ENCODE assay signal across 19 cellular contexts in genomic region chr3:105996781-105997180, GRCh38.
"Had no signal": no experiment of that assay in that cellular context is flagged by ENCODE, and none has a peak within 500 bp of the region (broad histone marks: within the 10 kb centered on the region; RNA-seq: fewer than 3 reads in every experiment).

No MANE protein-coding gene starts in this region.

- H3K27me3 ChIP-seq: brain microvascular endothelial cell, left lung, sigmoid colon, spleen, testis, upper lobe of left lung had no signal

- H3K4me1 Mint-ChIP-seq: activated T-helper 17 cell treated with anti-CD3 and anti-CD28 coated beads, Interleukin-2, amount 50 U/mL, for 72 hours; stimulated activated memory B cell treated with anti-CD40 and anti-IgM and Interleukin-4, amounts not matched to agents 10 μg/mL and 1 μg/mL and 100 μg/mL, for 72 hours had no signal

- H3K4me3 Mint-ChIP-seq: activated naive CD8-positive, alpha-beta T cell treated with anti-CD3 and anti-CD28 coated beads for 36 hours; activated T-helper 17 cell treated with anti-CD3 and anti-CD28 coated beads, Interleukin-2, amount 50 U/mL, for 72 hours; stimulated activated memory B cell treated with anti-CD40 and anti-IgM and Interleukin-4, amounts not matched to agents 10 μg/mL and 1 μg/mL and 100 μg/mL, for 72 hours had no signal

- ATAC-seq: activated T-helper 17 cell treated with anti-CD3 and anti-CD28 coated beads, Interleukin-2, amount 50 U/mL, for 72 hours; stimulated activated memory B cell treated with anti-CD40 and anti-IgM and Interleukin-4, amounts not matched to agents 10 μg/mL and 1 μg/mL and 100 μg/mL, for 72 hours had no signal

- H3K27me3 Mint-ChIP-seq: activated naive CD8-positive, alpha-beta T cell treated with anti-CD3 and anti-CD28 coated beads for 36 hours; activated T-helper 17 cell treated with anti-CD3 and anti-CD28 coated beads, Interleukin-2, amount 50 U/mL, for 72 hours; stimulated activated memory B cell treated with anti-CD40 and anti-IgM and Interleukin-4, amounts not matched to agents 10 μg/mL and 1 μg/mL and 100 μg/mL, for 72 hours had no signal

- H3K27ac ChIP-seq: sigmoid colon, spleen, testis, WERI-Rb-1 had no signal

- H3K4me1 ChIP-seq: left lung, sigmoid colon, spleen, testis, upper lobe of left lung had no signal

- H3K9me3 ChIP-seq: testis had no signal

- H3K36me3 ChIP-seq: brain microvascular endothelial cell, left lung, sigmoid colon, spleen, upper lobe of left lung, WERI-Rb-1 had no signal

- H3K27ac Mint-ChIP-seq: activated naive CD8-positive, alpha-beta T cell treated with anti-CD3 and anti-CD28 coated beads for 36 hours; activated T-helper 17 cell treated with anti-CD3 and anti-CD28 coated beads, Interleukin-2, amount 50 U/mL, for 72 hours; stimulated activated memory B cell treated with anti-CD40 and anti-IgM and Interleukin-4, amounts not matched to agents 10 μg/mL and 1 μg/mL and 100 μg/mL, for 72 hours had no signal

- H3K4me3 ChIP-seq: left lung, sigmoid colon, spleen, testis, upper lobe of left lung had no signal

- DNase-seq: activated CD4-positive, alpha-beta T cell treated with anti-CD3 and anti-CD28 coated beads, Interleukin-2, amount 50 U/mL, for 48 hours; activated naive CD4-positive, alpha-beta T cell; activated naive CD8-positive, alpha-beta T cell treated with anti-CD3 and anti-CD28 coated beads for 36 hours; activated T-cell treated with anti-CD3 and anti-CD28 coated beads, Interleukin-2, amount 50 U/mL, for 1 hour; brain microvascular endothelial cell; dermis blood vessel endothelial cell; effector memory CD4-positive, alpha-beta T cell; foreskin melanocyte; glutamatergic neuron; occipital lobe; sigmoid colon; spleen; stimulated activated CD4-positive, alpha-beta T cell treated with anti-CD3 and anti-CD28 coated beads, Interleukin-4, amount 100 ng/mL, for 4 hours; testis; upper lobe of left lung; WERI-Rb-1 had no signal
